Comparison of ENCODE assay signal across 1 cellular context in genomic region chr2:69641887-69642708, GRCh38.
A peak's percentile ranks its signal among the peaks of the same experiment; 100 is the strongest.
TF ChIP-seq lines count a peak whose summit lies in the region.

No MANE protein-coding gene starts in this region.

TF ChIP-seq in K562, 482 proteins besides CTCF, POLR2A, EP300 and RAD21 (continued from another document):
- TF ChIP-seq TAF15 (IDR thresholded peaks at IDR 0.05; ENCODE audit: low read depth, low read length) = no peak
- TF ChIP-seq DEAF1 (CRISPR knock-in tag; IDR thresholded peaks at IDR 0.05) = 0 out of 2 replicates have a peak, but pooled peaks have one; percentile 22
- TF ChIP-seq FOXJ3 (CRISPR knock-in tag; IDR thresholded peaks at IDR 0.05) = no peak
- TF ChIP-seq POLR2H (tag; IDR thresholded peaks at IDR 0.05; ENCODE audit: low read depth) = 0 out of 2 replicates have a peak, but pooled peaks have one; percentile 5
- TF ChIP-seq PCBP2 (IDR thresholded peaks at IDR 0.05; ENCODE audit: low read depth, low read length, poor library complexity, severe bottlenecking) = no peak
- no peak for TF ChIP-seq CREB3L1 (IDR thresholded peaks at IDR 0.05; ENCODE audit: borderline replicate concordance, low read depth)
- no peak for TF ChIP-seq EZH2 (IDR thresholded peaks at IDR 0.05; ENCODE audit: borderline replicate concordance, low read depth, low read length)
- TF ChIP-seq ZNF449 (CRISPR knock-in tag; IDR thresholded peaks at IDR 0.05) = no peak
- TF ChIP-seq ZNF583 (CRISPR knock-in tag; IDR thresholded peaks at IDR 0.05) = no peak
- no peak for TF ChIP-seq CBX2 (IDR thresholded peaks at IDR 0.05; ENCODE audit: insufficient read depth, low read length, poor library complexity, severe bottlenecking)
- TF ChIP-seq NR2C2 (CRISPR knock-in tag; IDR thresholded peaks at IDR 0.05) = no peak
- TF ChIP-seq NR2C2 (tag; IDR thresholded peaks at IDR 0.05) = 0 out of 2 replicates have a peak, but pooled peaks have one; percentile 78
- TF ChIP-seq MAX (CRISPR knock-in tag; IDR thresholded peaks at IDR 0.05) = no peak
- TF ChIP-seq ZNF224 (CRISPR knock-in tag; IDR thresholded peaks at IDR 0.05) = no peak
- no peak for TF ChIP-seq IRF1 (CRISPR knock-in tag; IDR thresholded peaks at IDR 0.05; ENCODE audit: borderline replicate concordance)
- TF ChIP-seq TOE1 (IDR thresholded peaks at IDR 0.05; ENCODE audit: borderline replicate concordance) = 0 out of 2 replicates have a peak, but pooled peaks have one; percentile 14
- TF ChIP-seq TOE1 (CRISPR knock-in tag; IDR thresholded peaks at IDR 0.05; ENCODE audit: borderline replicate concordance, low read depth) = no peak
- TF ChIP-seq RBM22 (IDR thresholded peaks at IDR 0.05; ENCODE audit: low read depth, low read length, poor library complexity, severe bottlenecking) = no peak
- no peak for TF ChIP-seq SMC3 (conservative IDR thresholded peaks at IDR 0.05; ENCODE audit: insufficient read depth, low read depth, low read length)
- no peak for TF ChIP-seq ZNF12 (CRISPR knock-in tag; IDR thresholded peaks at IDR 0.05)
- no peak for TF ChIP-seq CREM (IDR thresholded peaks at IDR 0.05; ENCODE audit: low read depth)
- TF ChIP-seq MTA1 (IDR thresholded peaks at IDR 0.05; ENCODE audit: borderline replicate concordance) = no peak
- no peak for TF ChIP-seq ARID3B (CRISPR knock-in tag; IDR thresholded peaks at IDR 0.05; ENCODE audit: borderline replicate concordance)
